ENCODE assay signal across 10 cellular contexts in genomic region chr10:28375399-28376354, GRCh38.
DNase-seq lines count a peak whose midpoint lies in the region; ATAC-seq and TF ChIP-seq lines count a peak whose summit lies in the region.
"Had no signal": no experiment of that assay in that cellular context is flagged by ENCODE, and none has a peak within 500 bp of the region (broad histone marks: within the 10 kb centered on the region; RNA-seq: fewer than 3 reads in every experiment).

No MANE protein-coding gene starts in this region.

- H3K27me3 ChIP-seq in aorta (ENCODE audit: control insufficient read depth in 1 of 2, insufficient read depth in 2 of 2, low read length in 1 of 2): no peaks in the 10 kb centered on the region
- H3K27me3 ChIP-seq: vagina had no signal

- no peak for ATAC-seq in aorta (ENCODE audit: low FRiP score)
- no peak for ATAC-seq in GM19324 (IDR thresholded peaks at IDR 0.05; ENCODE audit: low FRiP score, unreplicated experiment)

- peak; percentile 53 for DNase-seq in EL
- peak; percentile 58 for DNase-seq in NCI-H226
- DNase-seq in foreskin fibroblast: peak; percentile 30 to 45
- DNase-seq in skeletal muscle cell (ENCODE audit: low read depth): peak; percentile 47
- DNase-seq in activated CD4-positive, alpha-beta T cell treated with anti-CD3 and anti-CD28 coated beads, Interleukin-2, amount 50 U/mL, for 1 hour: no peak
- DNase-seq in aorta: no peak
- DNase-seq in NCI-H1930 (lab: John Stamatoyannopoulos, UW): no peak
- DNase-seq: glutamatergic neuron had no signal

- WGBS in aorta, 2 donors: 60 to 70% methylated on average over 10 of the region's 10 CpGs

- no peak for TF ChIP-seq CTCF in foreskin fibroblast (IDR thresholded peaks at IDR 0.05; ENCODE audit: low read depth, low read length)

- no peaks in the 10 kb centered on the region for H3K9me3 ChIP-seq in aorta (ENCODE audit: control insufficient read depth, low read length)
- H3K9me3 ChIP-seq: vagina had no signal

- H3K4me3 ChIP-seq in foreskin fibroblast (ENCODE audit: low read depth in 1 of 2, low read length in 2 of 2): no peak overlapping the region
- H3K4me3 ChIP-seq in skeletal muscle cell (ENCODE audit: low read depth, low read length): no peak overlapping the region
- H3K4me3 ChIP-seq in aorta (ENCODE audit: low read length in 2 of 2): no peak overlapping the region
- H3K4me3 ChIP-seq: vagina had no signal

- H3K27ac ChIP-seq in aorta (ENCODE audit: low read depth in 1 of 2, low read length in 2 of 2): peak overlapping the region in 1 of 2 donors; percentile 46
- H3K27ac ChIP-seq: vagina had no signal

- intact Hi-C loops in aorta (cut with DNase I): no loop called here

- H3K4me1 ChIP-seq in aorta (ENCODE audit: control insufficient read depth in 1 of 2, insufficient read depth in 2 of 2, low read length in 2 of 2): no peaks in the 10 kb centered on the region
- H3K4me1 ChIP-seq: vagina had no signal

- no peaks in the 10 kb centered on the region for H3K36me3 ChIP-seq in aorta (ENCODE audit: control insufficient read depth in 1 of 2, insufficient read depth in 2 of 2, low read length in 1 of 2)
- H3K36me3 ChIP-seq: vagina had no signal

Comparison
In these comparisons a context has a peak if more than half of its experiments do, and no peak if none do; other contexts are left out.
1. DNase-seq: peak in EL (single experiment), NCI-H226 (single experiment), foreskin fibroblast (2 of 2) and skeletal muscle cell (single experiment); none in activated CD4-positive, alpha-beta T cell treated with anti-CD3 and anti-CD28 coated beads, Interleukin-2, amount 50 U/mL, for 1 hour (single experiment), aorta (0 of 2) and NCI-H1930 (0 of 2).